In the genomic region with DNA sequence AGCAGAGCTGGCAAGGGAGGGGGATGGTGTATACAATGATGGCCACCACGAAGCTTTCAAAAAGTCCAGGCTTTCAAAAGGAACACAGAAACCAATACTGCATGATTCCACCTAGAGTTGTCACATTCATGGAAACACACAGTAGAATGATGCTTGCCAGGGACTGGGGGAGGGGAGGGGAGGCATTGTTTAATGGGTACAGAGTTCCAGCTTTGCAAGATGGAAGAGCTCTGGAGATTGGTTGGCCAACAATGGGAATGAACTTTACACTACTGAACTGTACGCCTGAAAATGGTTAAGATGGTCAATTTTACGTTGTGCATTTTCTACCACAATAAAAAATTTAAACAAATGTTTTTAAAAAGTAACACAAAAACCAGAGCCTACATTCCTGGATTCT, we compare ENCODE assay signal across 8 cellular contexts.
"Had no signal": no experiment of that assay in that cellular context is flagged by ENCODE, and none has a peak within 500 bp of the region (broad histone marks: within the 10 kb centered on the region; RNA-seq: fewer than 3 reads in every experiment).

No MANE protein-coding gene starts in this region.

- H3K27ac ChIP-seq: HL-60, KMS-11 had no signal

- DNase-seq: IMR-90, KBM-7, KG1 had no signal

- H3K4me3 ChIP-seq: K562 had no signal

- H3K36me3 Mint-ChIP-seq: IgD-negative memory B cell had no signal

- H3K27ac Mint-ChIP-seq: IgD-negative memory B cell had no signal

- H3K9ac ChIP-seq: KMS-11 had no signal

- H3K4me1 Mint-ChIP-seq: IgD-negative memory B cell had no signal

- H3K4me2 ChIP-seq: KMS-11 had no signal

- ATAC-seq: K562 had no signal

- FAIRE-seq: HTR-8/SVneo, K562 had no signal
